Comparison of ENCODE assay signal across 32 cellular contexts in the genomic region with DNA sequence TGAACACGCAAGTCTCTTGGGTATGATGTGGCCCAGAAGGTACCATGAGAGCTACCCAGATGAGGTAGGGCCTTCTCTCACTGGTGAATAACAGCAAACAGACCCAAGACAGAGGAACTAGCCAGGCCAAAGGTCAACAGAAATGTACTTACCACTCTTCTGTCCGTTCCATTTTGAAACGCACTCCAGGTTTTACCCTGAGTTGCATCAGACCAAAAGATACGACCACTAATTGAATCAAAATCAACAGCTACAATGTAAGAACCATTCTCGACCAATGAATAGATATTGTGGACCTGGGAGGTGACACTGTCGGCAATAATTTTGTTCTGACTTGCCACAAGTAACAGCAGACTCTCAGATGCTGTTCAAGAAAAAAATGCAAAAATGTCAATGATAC.
"Had no signal": no experiment of that assay in that cellular context is flagged by ENCODE, and none has a peak within 500 bp of the region (broad histone marks: within the 10 kb centered on the region; RNA-seq: fewer than 3 reads in every experiment).

No MANE protein-coding gene starts in this region.

- DNase-seq: activated CD4-positive, alpha-beta T cell treated with anti-CD3 and anti-CD28 coated beads, Interleukin-2, amount 10 ng/mL, durations not matched to agents 24 days and 14 days; activated CD4-positive, alpha-beta T cell treated with anti-CD3 and anti-CD28 coated beads, Interleukin-2, amount 50 U/mL, for 4 hours; activated CD8-positive, alpha-beta T cell treated with anti-CD3 and anti-CD28 coated beads for 36 hours; activated effector memory CD4-positive, alpha-beta T cell treated with anti-CD3 and anti-CD28 coated beads, Interleukin-2, amount 50 U/mL, for 16 hours; activated naive CD4-positive, alpha-beta T cell; activated naive CD4-positive, alpha-beta T cell treated with anti-CD3 and anti-CD28 coated beads, Interleukin-2, amount 50 U/mL, for 16 hours; activated naive CD8-positive, alpha-beta T cell treated with anti-CD3 and anti-CD28 coated beads for 36 hours; activated T-cell treated with anti-CD3 and anti-CD28 coated beads, Interleukin-2, amount 50 U/mL, for 1 hour; activated T-cell treated with anti-CD3 and anti-CD28 coated beads, Interleukin-2, amount 50 U/mL, for 72 hours; amniotic stem cell; aorta; Karpas-422; NCI-H1105; NCI-H1417 treated with DMSO at 0.1 percent for 48 hours; NCI-H187 treated with DMSO at 0.1 percent for 48 hours; NCI-H2081; NCI-H2171 treated with DMSO at 0.1 percent for 48 hours; NCI-H2227 treated with DMSO at 0.1 percent for 48 hours; NCI-H446 treated with DMSO at 0.1 percent for 48 hours; NCI-H524; NCI-H69; NCI-H82; SHP77; SJCRH30; SK-N-SH had no signal

- H3K4me1 Mint-ChIP-seq: activated naive CD8-positive, alpha-beta T cell treated with anti-CD3 and anti-CD28 coated beads for 36 hours; activated T-helper 17 cell treated with anti-CD3 and anti-CD28 coated beads, Interleukin-2, amount 50 U/mL, for 72 hours; central memory CD8-positive, alpha-beta T cell had no signal

- H3K9ac ChIP-seq: SK-N-SH had no signal

- H3K27ac ChIP-seq: cardiac muscle cell, SJCRH30 had no signal

- H3K4me2 ChIP-seq: SK-N-SH had no signal

- H3K36me3 ChIP-seq: cardiac muscle cell, SJCRH30 had no signal

- H3K4me3 ChIP-seq: cardiac muscle cell, SJCRH30 had no signal

- ATAC-seq: activated CD8-positive, alpha-beta T cell treated with anti-CD3 and anti-CD28 coated beads for 36 hours; activated T-cell treated with anti-CD3 and anti-CD28 coated beads, Interleukin-2, amount 50 U/mL, for 72 hours; activated T-helper 17 cell treated with anti-CD3 and anti-CD28 coated beads, Interleukin-2, amount 50 U/mL, for 72 hours; Panc1 had no signal

- H3K4me3 Mint-ChIP-seq: activated CD4-positive, alpha-beta T cell treated with anti-CD3 and anti-CD28 coated beads, Interleukin-2, amount 10 ng/mL, durations not matched to agents 24 days and 14 days; activated CD8-positive, alpha-beta T cell treated with anti-CD3 and anti-CD28 coated beads for 36 hours; activated naive CD8-positive, alpha-beta T cell treated with anti-CD3 and anti-CD28 coated beads for 36 hours; activated T-cell treated with anti-CD3 and anti-CD28 coated beads, Interleukin-2, amount 50 U/mL, for 72 hours; activated T-helper 17 cell treated with anti-CD3 and anti-CD28 coated beads, Interleukin-2, amount 50 U/mL, for 72 hours; central memory CD8-positive, alpha-beta T cell; T-helper 1 cell treated with Interleukin-12 subunit alpha and Interleukin-12 subunit beta and Interleukin-4 antibody, amounts not matched to agents 30 μg/mL and 1 μg/mL, for 36 hours; T-helper 2 cell treated with Interferon-gamma antibody and Interleukin-4, amounts not matched to agents 5 μg/mL and 100 μg/mL, for 36 hours had no signal

- H3K9me3 Mint-ChIP-seq: activated CD8-positive, alpha-beta T cell treated with anti-CD3 and anti-CD28 coated beads for 36 hours; activated naive CD8-positive, alpha-beta T cell treated with anti-CD3 and anti-CD28 coated beads for 36 hours; activated T-cell treated with anti-CD3 and anti-CD28 coated beads, Interleukin-2, amount 50 U/mL, for 72 hours; activated T-helper 17 cell treated with anti-CD3 and anti-CD28 coated beads, Interleukin-2, amount 50 U/mL, for 72 hours; central memory CD8-positive, alpha-beta T cell; T-helper 1 cell treated with Interleukin-12 subunit alpha and Interleukin-12 subunit beta and Interleukin-4 antibody, amounts not matched to agents 30 μg/mL and 1 μg/mL, for 36 hours; T-helper 2 cell treated with Interferon-gamma antibody and Interleukin-4, amounts not matched to agents 5 μg/mL and 100 μg/mL, for 36 hours had no signal

- H3K27me3 ChIP-seq: cardiac muscle cell, SJCRH30 had no signal

- H3K27ac Mint-ChIP-seq: activated CD4-positive, alpha-beta T cell treated with anti-CD3 and anti-CD28 coated beads, Interleukin-2, amount 10 ng/mL, durations not matched to agents 24 days and 14 days; activated CD8-positive, alpha-beta T cell treated with anti-CD3 and anti-CD28 coated beads for 36 hours; activated naive CD8-positive, alpha-beta T cell treated with anti-CD3 and anti-CD28 coated beads for 36 hours; activated T-cell treated with anti-CD3 and anti-CD28 coated beads, Interleukin-2, amount 50 U/mL, for 72 hours; activated T-helper 17 cell treated with anti-CD3 and anti-CD28 coated beads, Interleukin-2, amount 50 U/mL, for 72 hours; T-helper 2 cell treated with Interferon-gamma antibody and Interleukin-4, amounts not matched to agents 5 μg/mL and 100 μg/mL, for 36 hours had no signal

- H3K4me1 ChIP-seq: SJCRH30 had no signal

- FAIRE-seq: TTC549 had no signal

- H3K36me3 Mint-ChIP-seq: activated naive CD8-positive, alpha-beta T cell treated with anti-CD3 and anti-CD28 coated beads for 36 hours had no signal

- H3K9me3 ChIP-seq: SJCRH30, SK-N-SH had no signal
